In the genomic region with DNA sequence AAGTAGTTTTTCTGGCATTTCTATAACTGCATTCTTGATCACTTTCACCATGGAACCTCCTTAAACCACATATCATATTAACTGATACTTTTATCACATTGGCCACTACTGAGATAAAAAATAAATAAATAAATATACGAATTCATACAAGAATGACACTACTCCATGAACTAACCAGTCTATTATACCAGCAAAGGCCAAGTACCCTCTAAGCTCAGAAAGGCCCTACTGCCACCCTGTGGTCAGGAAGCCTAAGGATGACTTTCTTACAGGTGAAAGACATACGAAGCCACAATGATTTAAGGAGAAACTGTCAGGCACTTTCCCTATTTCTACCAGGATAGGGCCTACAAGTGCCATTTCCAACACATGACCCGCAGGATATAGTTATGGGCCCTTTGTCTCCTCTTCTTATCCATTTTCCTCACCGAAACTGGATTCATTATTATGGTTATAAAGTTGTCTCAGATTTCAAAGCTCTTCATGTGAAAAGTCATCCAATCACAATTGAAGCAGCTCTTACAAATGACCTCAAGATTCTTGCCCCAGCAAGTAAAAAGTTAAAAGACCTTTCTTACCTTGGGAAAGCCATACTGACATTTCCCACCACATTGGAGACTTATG, we compare ENCODE assay signal across 8 cellular contexts. TPM values are rescaled to one million over a fixed set of nuclear protein-coding genes. Genes with fewer than 3 reads are reported as not detected.
DNase-seq lines count a peak whose midpoint lies in the region; ATAC-seq, FAIRE-seq and TF ChIP-seq lines count a peak whose summit lies in the region.

No MANE protein-coding gene starts in this region.

- H3K4me3 ChIP-seq in AG04449 (ENCODE audit: low read depth, low read length) (no peak overlapping the region), endothelial cell of umbilical vein (replicated peaks in 1 of 3; ENCODE audit: insufficient read depth in 1 of 3, low read depth in 1 of 3, low read length in 3 of 3) (no peak overlapping the region)

- peaks cover 9 to 10% of the 10 kb centered on the region in 2 experiments for H3K36me3 ChIP-seq in endothelial cell of umbilical vein (ENCODE audit: control insufficient read depth in 2 of 2, extremely low read depth in 1 of 2, insufficient read depth in 2 of 2, low read length in 2 of 2)

- intact Hi-C loops in endothelial cell of umbilical vein (cut with micrococcal nuclease) = loop anchor here (1.0 to 10.0 kb wide), 4 partner anchors 118 to 351 kb away; no protein-coding TSS in a partner anchor

- H3K27me3 ChIP-seq in endothelial cell of umbilical vein (ENCODE audit: control insufficient read depth in 2 of 2, insufficient read depth in 2 of 2, low read length in 2 of 2) = no peaks in the 10 kb centered on the region

- dilution Hi-C loops in endothelial cell of umbilical vein (cut with MboI; ENCODE audit: extremely low pct_ligation_motif_present, low sequenced_read_pairs) = no loop called here

- H2AFZ ChIP-seq in endothelial cell of umbilical vein (ENCODE audit: low read depth, low read length) = no peak overlapping the region

- POLR2A ChIA-PET in AG04449 (lab: Yijun Ruan, JAX) = no interaction called here
- POLR2A ChIA-PET in activated CD4-positive, alpha-beta memory T cell treated with anti-CD3 and anti-CD28 coated beads, Interleukin-2, amount 10 ng/mL, durations not matched to agents 7 days and 5 days (lab: Charles Lee) = interaction anchor here (1.0 to 1.8 kb wide), 5 partner anchors 9 to 268 kb away, joined by 3 to 11 read pairs (median 7); partner anchors contain the start of genes ATP5IF1 and EYA3
- POLR2A ChIA-PET in endothelial cell of umbilical vein (lab: Charles Lee) = interaction anchor here (1.6 kb wide), 1 partner anchor 118 kb away, joined by 4 read pairs; no protein-coding TSS in a partner anchor

- peaks cover 3% of the 10 kb centered on the region for H3K79me2 ChIP-seq in endothelial cell of umbilical vein (ENCODE audit: control insufficient read depth, insufficient read depth, low read length)

- TF ChIP-seq CTCF in AG04449 (IDR thresholded peaks at IDR 0.05; ENCODE audit: insufficient read depth, low read length, missing control alignments) (peak; percentile 72), endothelial cell of umbilical vein (IDR thresholded peaks at IDR 0.05; ENCODE audit: extremely low read depth in 1 of 2, insufficient read depth in 1 of 2, low read depth in 1 of 2, low read length in 2 of 2) (peak; percentile 55 to 64)

- peaks cover 4% of the 10 kb centered on the region for H3K4me1 Mint-ChIP-seq in activated CD4-positive, alpha-beta memory T cell treated with anti-CD3 and anti-CD28 coated beads, Interleukin-2, amount 10 ng/mL, durations not matched to agents 7 days and 5 days

- H3K9me3 Mint-ChIP-seq in activated CD4-positive, alpha-beta memory T cell treated with anti-CD3 and anti-CD28 coated beads, Interleukin-2, amount 10 ng/mL, durations not matched to agents 7 days and 5 days = no peaks in the 10 kb centered on the region

- no peaks in the 10 kb centered on the region for H4K20me1 ChIP-seq in endothelial cell of umbilical vein (replicated peaks; ENCODE audit: control insufficient read depth, extremely low read depth, insufficient read depth, low read length)

- no peak for DNase-seq in AG04449 (ENCODE audit: low read depth, low spot score)
- DNase-seq in NCI-H526 treated with DMSO at 0.1 percent for 48 hours (lab: John Stamatoyannopoulos, UW) = peak; percentile 51
- DNase-seq in activated CD4-positive, alpha-beta memory T cell treated with anti-CD3 and anti-CD28 coated beads, Interleukin-2, amount 10 ng/mL, durations not matched to agents 7 days and 5 days = peak; percentile 78
- peak; percentile 78 for DNase-seq in endothelial cell of umbilical vein (ENCODE audit: low read depth, low spot score)
- DNase-seq in midbrain (lab: John Stamatoyannopoulos, UW) = peak; percentile 67
- DNase-seq in stimulated activated naive CD4-positive, alpha-beta T cell treated with Interleukin-2 at 50 U/mL for 16 hours (lab: John Stamatoyannopoulos, UW) = peak; percentile 47

- no peaks in the 10 kb centered on the region for H3K9me1 ChIP-seq in endothelial cell of umbilical vein (replicated peaks; ENCODE audit: control insufficient read depth, extremely low read depth, insufficient read depth, low read length)

- no peaks in the 10 kb centered on the region for H3K27me3 Mint-ChIP-seq in activated CD4-positive, alpha-beta memory T cell treated with anti-CD3 and anti-CD28 coated beads, Interleukin-2, amount 10 ng/mL, durations not matched to agents 7 days and 5 days

- no peak overlapping the region for H3K9ac ChIP-seq in endothelial cell of umbilical vein (replicated peaks; ENCODE audit: extremely low read depth, insufficient read depth, low read length)

- H3K4me3 Mint-ChIP-seq in activated CD4-positive, alpha-beta memory T cell treated with anti-CD3 and anti-CD28 coated beads, Interleukin-2, amount 10 ng/mL, durations not matched to agents 7 days and 5 days = no peak overlapping the region

- ATAC-seq in GM18517 (IDR thresholded peaks at IDR 0.05; ENCODE audit: unreplicated experiment) (peak; percentile 46), GM21723 (IDR thresholded peaks at IDR 0.05; ENCODE audit: unreplicated experiment) (no peak)

- TF ChIP-seq POLR2A in endothelial cell of umbilical vein (IDR thresholded peaks at IDR 0.05; ENCODE audit: low read depth, low read length) = no peak

- no peak overlapping the region for H3K27ac Mint-ChIP-seq in activated CD4-positive, alpha-beta memory T cell treated with anti-CD3 and anti-CD28 coated beads, Interleukin-2, amount 10 ng/mL, durations not matched to agents 7 days and 5 days

- CTCF ChIA-PET in AG04449 (lab: Yijun Ruan, JAX) (interaction anchor here (0.6 to 11.9 kb wide), 30 partner anchors 9 to 396 kb away, joined by 3 to 330 read pairs (median 4); partner anchors contain the start of gene EYA3), endothelial cell of umbilical vein (lab: Charles Lee) (interaction anchor here (0.6 to 7.9 kb wide), 54 partner anchors 9 to 394 kb away, joined by 3 to 397 read pairs (median 4); partner anchors contain the start of gene EYA3)
- CTCF ChIA-PET in activated CD4-positive, alpha-beta memory T cell treated with anti-CD3 and anti-CD28 coated beads, Interleukin-2, amount 10 ng/mL, durations not matched to agents 7 days and 5 days (lab: Charles Lee) = interaction anchor here (0.5 to 4.0 kb wide), 14 partner anchors 9 to 351 kb away, joined by 3 to 130 read pairs (median 4); partner anchors contain the start of gene EYA3

- no peak overlapping the region for H3K27ac ChIP-seq in endothelial cell of umbilical vein (ENCODE audit: insufficient read depth, low read depth, low read length)

- BruUV-seq in endothelial cell of umbilical vein (replicated peaks; lab: Mats Ljungman, UMichigan) = no TSS peak

- peak; percentile 48 for FAIRE-seq in endothelial cell of umbilical vein (lab: Jason Lieb, UNC)

- no peak overlapping the region for H3K4me2 ChIP-seq in endothelial cell of umbilical vein (ENCODE audit: insufficient read depth, low read length)

- H3K9me3 ChIP-seq in endothelial cell of umbilical vein (replicated peaks; ENCODE audit: control insufficient read depth, insufficient read depth, low read length) = no peaks in the 10 kb centered on the region

- peaks cover 47% of the 10 kb centered on the region for H3K36me3 Mint-ChIP-seq in activated CD4-positive, alpha-beta memory T cell treated with anti-CD3 and anti-CD28 coated beads, Interleukin-2, amount 10 ng/mL, durations not matched to agents 7 days and 5 days (ENCODE audit: low read depth)

- H3K4me1 ChIP-seq in endothelial cell of umbilical vein (ENCODE audit: control insufficient read depth, extremely low read depth, insufficient read depth, low read length) = no peaks in the 10 kb centered on the region

RNA-seq across cellular contexts. Expression of gene DNAJC8, which starts 23.9 kb away (rescaled TPM):
- total RNA-seq in activated CD4-positive, alpha-beta memory T cell treated with anti-CD3 and anti-CD28 coated beads, Interleukin-2, amount 10 ng/mL, durations not matched to agents 7 days and 5 days = 100 to 1,000 TPM; 100 to 104 TPM
- total RNA-seq in endothelial cell of umbilical vein = 101 and 106 TPM in 2 replicates
- polyA plus RNA-seq in endothelial cell of umbilical vein = 71.0 and 73.3 TPM in 2 replicates
- polyA plus RNA-seq in endothelial cell of umbilical vein (2011; cell fraction: cytosol; rRNA removed) = 80.2 and 85.5 TPM in 2 replicates
- polyA plus RNA-seq in endothelial cell of umbilical vein (2011; cell fraction: nucleus; rRNA removed) = 50.4 and 78.2 TPM in 2 replicates
- 90.4 and 112 TPM in 2 replicates for polyA plus RNA-seq in endothelial cell of umbilical vein (2012)
- 29.0 and 30.5 TPM in 2 replicates for polyA minus RNA-seq in endothelial cell of umbilical vein
- polyA minus RNA-seq in endothelial cell of umbilical vein (2011; cell fraction: cytosol; rRNA and poly(A)+ RNA removed) = 21.0 TPM
- polyA minus RNA-seq in endothelial cell of umbilical vein (2011; cell fraction: nucleus; rRNA and poly(A)+ RNA removed) = 11.0 and 17.1 TPM in 2 replicates

RNA-seq across cellular contexts. Expression of gene ATP5IF1, which starts 27.0 kb away (rescaled TPM):
- total RNA-seq in activated CD4-positive, alpha-beta memory T cell treated with anti-CD3 and anti-CD28 coated beads, Interleukin-2, amount 10 ng/mL, durations not matched to agents 7 days and 5 days = 100 to 1,000 TPM; 178 TPM
- 133 and 144 TPM in 2 replicates for total RNA-seq in endothelial cell of umbilical vein
- polyA plus RNA-seq in endothelial cell of umbilical vein = 161 and 243 TPM in 2 replicates
- polyA plus RNA-seq in endothelial cell of umbilical vein (2011; cell fraction: cytosol; rRNA removed) = 260 and 299 TPM in 2 replicates
- 85.8 and 95.8 TPM in 2 replicates for polyA plus RNA-seq in endothelial cell of umbilical vein (2011; cell fraction: nucleus; rRNA removed)
- polyA plus RNA-seq in endothelial cell of umbilical vein (2012) = 201 and 213 TPM in 2 replicates
- 41.7 and 66.9 TPM in 2 replicates for polyA minus RNA-seq in endothelial cell of umbilical vein
- 187 TPM for polyA minus RNA-seq in endothelial cell of umbilical vein (2011; cell fraction: cytosol; rRNA and poly(A)+ RNA removed)
- 9.5 and 16.1 TPM in 2 replicates for polyA minus RNA-seq in endothelial cell of umbilical vein (2011; cell fraction: nucleus; rRNA and poly(A)+ RNA removed)

RNA-seq across cellular contexts. Expression of gene PTAFR, which starts 32.4 kb away (rescaled TPM):
- total RNA-seq in activated CD4-positive, alpha-beta memory T cell treated with anti-CD3 and anti-CD28 coated beads, Interleukin-2, amount 10 ng/mL, durations not matched to agents 7 days and 5 days = under 1 TPM; 0.23 to 0.38 TPM
- 0.18 and 0.20 TPM in 2 replicates for total RNA-seq in endothelial cell of umbilical vein
- polyA plus RNA-seq in endothelial cell of umbilical vein = 0.32 and 0.33 TPM in 2 replicates
- 0.16 and 0.31 TPM in 2 replicates for polyA plus RNA-seq in endothelial cell of umbilical vein (2011; cell fraction: cytosol; rRNA removed)
- 0.28 and 0.31 TPM in 2 replicates for polyA plus RNA-seq in endothelial cell of umbilical vein (2011; cell fraction: nucleus; rRNA removed)
- polyA plus RNA-seq in endothelial cell of umbilical vein (2012) = 0.24 and 0.27 TPM in 2 replicates
- 0.12 and 0.28 TPM in 2 replicates for polyA minus RNA-seq in endothelial cell of umbilical vein
- not detected for polyA minus RNA-seq in endothelial cell of umbilical vein (2011; cell fraction: cytosol; rRNA and poly(A)+ RNA removed)
- polyA minus RNA-seq in endothelial cell of umbilical vein (2011; cell fraction: nucleus; rRNA and poly(A)+ RNA removed) = 0.10 TPM in 1 of 2 replicates, not detected in the other

RNA-seq across cellular contexts. Expression of gene SESN2, which starts 50.4 kb away (rescaled TPM):
- 10 to 100 TPM; 22.8 to 23.9 TPM for total RNA-seq in activated CD4-positive, alpha-beta memory T cell treated with anti-CD3 and anti-CD28 coated beads, Interleukin-2, amount 10 ng/mL, durations not matched to agents 7 days and 5 days
- total RNA-seq in endothelial cell of umbilical vein = 13.1 and 13.2 TPM in 2 replicates
- polyA plus RNA-seq in endothelial cell of umbilical vein = 11.6 and 14.4 TPM in 2 replicates
- 9.2 and 10.6 TPM in 2 replicates for polyA plus RNA-seq in endothelial cell of umbilical vein (2011; cell fraction: cytosol; rRNA removed)
- 9.0 and 10.6 TPM in 2 replicates for polyA plus RNA-seq in endothelial cell of umbilical vein (2011; cell fraction: nucleus; rRNA removed)
- polyA plus RNA-seq in endothelial cell of umbilical vein (2012) = 10.3 and 11.3 TPM in 2 replicates
- 10.5 and 12.4 TPM in 2 replicates for polyA minus RNA-seq in endothelial cell of umbilical vein
- 22.2 TPM for polyA minus RNA-seq in endothelial cell of umbilical vein (2011; cell fraction: cytosol; rRNA and poly(A)+ RNA removed)
- 3.8 and 4.9 TPM in 2 replicates for polyA minus RNA-seq in endothelial cell of umbilical vein (2011; cell fraction: nucleus; rRNA and poly(A)+ RNA removed)
